29 cellular contexts compared by ENCODE assay signal in the genomic region with DNA sequence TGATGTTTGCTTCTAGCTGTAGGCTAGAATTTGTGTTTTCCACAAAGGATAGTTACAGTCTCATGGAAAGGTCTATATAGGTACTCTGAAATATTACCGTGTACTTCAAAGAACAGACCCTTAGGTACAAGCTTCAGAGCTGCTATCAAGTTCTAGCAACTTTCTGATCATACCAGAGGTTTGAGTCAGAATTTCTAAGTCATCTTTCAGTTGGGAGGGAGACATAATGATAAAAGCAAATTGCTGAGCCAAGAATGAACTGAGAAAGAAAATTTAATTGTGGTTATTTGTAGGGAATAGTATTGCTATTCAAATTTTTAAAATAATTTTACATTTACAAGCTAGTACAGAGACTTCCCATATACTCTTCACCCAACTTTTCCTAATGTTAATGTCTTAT. TPM values are rescaled to one million over a fixed set of nuclear protein-coding genes. Genes with fewer than 3 reads are reported as not detected.
A peak's percentile ranks its signal among the peaks of the same experiment; 100 is the strongest.
DNase-seq lines count a peak whose midpoint lies in the region; ATAC-seq and TF ChIP-seq lines count a peak whose summit lies in the region.
"Had no signal": no experiment of that assay in that cellular context is flagged by ENCODE, and none has a peak within 500 bp of the region (broad histone marks: within the 10 kb centered on the region; RNA-seq: fewer than 3 reads in every experiment).

No MANE protein-coding gene starts in this region.

- H2AFZ ChIP-seq in GM23248 (no peak overlapping the region), osteoblast (ENCODE audit: low read length) (no peak overlapping the region)
- H2AFZ ChIP-seq: GM23338 had no signal

- WGBS in GM23248 (ENCODE audit: low coverage in 1 of 2, low lambda C conversion rate in 2 of 2, missing lambda C conversion rate in 2 of 2), 2 experiments = 58 to 71% methylated on average over 1 of the region's 1 CpG

- H3K27me3 Mint-ChIP-seq in T-helper 17 cell = peaks cover 7% of the 10 kb centered on the region

- no peak overlapping the region for H3K27ac Mint-ChIP-seq in T-helper 17 cell
- H3K27ac Mint-ChIP-seq: activated CD8-positive, alpha-beta T cell treated with anti-CD3 and anti-CD28 coated beads for 36 hours; activated T-helper 17 cell treated with anti-CD3 and anti-CD28 coated beads, Interleukin-2, amount 50 U/mL, for 72 hours; GM23338; memory B cell; progenitor cell of endocrine pancreas had no signal

- H3K27me3 ChIP-seq in GM23248 (replicated peaks; ENCODE audit: insufficient read depth) (no peaks in the 10 kb centered on the region), osteoblast (ENCODE audit: insufficient read depth, low read length) (no peaks in the 10 kb centered on the region), H7 (ENCODE audit: control insufficient read depth, insufficient read depth, low read length) (no peaks in the 10 kb centered on the region)
- H3K27me3 ChIP-seq: uterus had no signal

- H3K36me3 ChIP-seq in GM23248 (ENCODE audit: low read depth) (no peaks in the 10 kb centered on the region), osteoblast (ENCODE audit: insufficient read depth, low read length) (no peaks in the 10 kb centered on the region), H7 (replicated peaks; ENCODE audit: control insufficient read depth, insufficient read depth, low read length) (no peaks in the 10 kb centered on the region)
- H3K36me3 ChIP-seq: uterus had no signal

- H3K4me2 ChIP-seq in GM23248 (ENCODE audit: unreplicated experiment) (peak overlapping the region; percentile 18), osteoblast (ENCODE audit: insufficient read depth, low read length) (peak overlapping the region; percentile 20)
- H3K4me2 ChIP-seq: GM23338 had no signal

- in situ Hi-C loops in GM23248 (cut with MboI) = no loop called here

- H4K20me1 ChIP-seq in GM23248 (ENCODE audit: insufficient read depth) (no peaks in the 10 kb centered on the region), osteoblast (ENCODE audit: insufficient read depth, low read length) (no peaks in the 10 kb centered on the region)

- H3K9me3 ChIP-seq in GM23248 (ENCODE audit: low read depth) (no peaks in the 10 kb centered on the region), osteoblast (ENCODE audit: low read depth, low read length) (no peaks in the 10 kb centered on the region), T-helper 17 cell (ENCODE audit: control insufficient read depth, low read length, poor library complexity, severe bottlenecking) (no peaks in the 10 kb centered on the region)
- H3K9me3 ChIP-seq: uterus had no signal

- no peaks in the 10 kb centered on the region for H3K36me3 Mint-ChIP-seq in T-helper 17 cell (ENCODE audit: low read depth)
- H3K36me3 Mint-ChIP-seq: memory B cell had no signal

- CTCF ChIA-PET in RWPE1 (lab: Yijun Ruan, JAX) = interaction anchor here (0.6 kb wide), 1 partner anchor 30 kb away, joined by 3 read pairs; no protein-coding TSS in a partner anchor

- no peak for TF ChIP-seq CTCF in RWPE1 (conservative IDR thresholded peaks at IDR 0.05; ENCODE audit: low read depth)
- TF ChIP-seq CTCF in choroid plexus epithelial cell (conservative IDR thresholded peaks at IDR 0.05; ENCODE audit: low read depth, low read length) = no peak
- TF ChIP-seq CTCF in osteoblast (IDR thresholded peaks at IDR 0.05; ENCODE audit: extremely low read depth, low read depth, low read length) = no peak

- POLR2A ChIA-PET in RWPE1 (lab: Yijun Ruan, JAX; ENCODE audit: low non-redundant PET) = no interaction called here

- H3K9me2 ChIP-seq in GM23248 (ENCODE audit: insufficient read depth) = no peaks in the 10 kb centered on the region

- H3K79me2 ChIP-seq in GM23248 (ENCODE audit: insufficient read depth) (no peaks in the 10 kb centered on the region), osteoblast (ENCODE audit: insufficient read depth, low read length) (no peaks in the 10 kb centered on the region)

- peak; percentile 60 for DNase-seq in GM23248
- DNase-seq in RWPE1 (ENCODE audit: low spot score) = peak; percentile 42
- peak; percentile 63 for DNase-seq in choroid plexus epithelial cell (ENCODE audit: low read depth)
- no peak for DNase-seq in osteoblast (ENCODE audit: insufficient read length, low spot score, missing footprints)
- DNase-seq in H7 = no peak
- no peak for DNase-seq in NK-92 (lab: John Stamatoyannopoulos, UW; ENCODE audit: unreplicated experiment)
- DNase-seq in T-helper 17 cell = no peak
- DNase-seq: activated CD8-positive, alpha-beta T cell treated with anti-CD3 and anti-CD28 coated beads for 36 hours; activated naive CD4-positive, alpha-beta T cell treated with anti-CD3 and anti-CD28 coated beads, Interleukin-2, amount 50 U/mL, for 16 hours; aorta; Caco-2; DMS79 treated with DMSO at 0.1 percent for 48 hours; left cardiac atrium; NCI-H1092 treated with DMSO at 0.1 percent for 48 hours; NCI-H187; NCI-H2171; NCI-H524 treated with DMSO at 0.1 percent for 48 hours; stimulated activated CD4-positive, alpha-beta T cell treated with anti-CD3 and anti-CD28 coated beads, Interleukin-15, amount 100 ng/mL, for 24 hours; stimulated activated naive CD4-positive, alpha-beta T cell; T-helper 2 cell; uterus had no signal

- H3K4me1 Mint-ChIP-seq in T-helper 17 cell = no peaks in the 10 kb centered on the region
- H3K4me1 Mint-ChIP-seq: GM23338, memory B cell had no signal

- H3K4me1 ChIP-seq in GM23248 (ENCODE audit: insufficient read depth) (peaks cover 82% of the 10 kb centered on the region), osteoblast (ENCODE audit: insufficient read depth, low read length) (peaks cover 55% of the 10 kb centered on the region)
- H3K4me1 ChIP-seq: uterus had no signal

- H3K4me3 Mint-ChIP-seq in T-helper 17 cell = no peak overlapping the region
- H3K4me3 Mint-ChIP-seq: activated CD8-positive, alpha-beta T cell treated with anti-CD3 and anti-CD28 coated beads for 36 hours; activated T-helper 17 cell treated with anti-CD3 and anti-CD28 coated beads, Interleukin-2, amount 50 U/mL, for 72 hours; GM23338; memory B cell had no signal

- ATAC-seq in HG02852 (IDR thresholded peaks at IDR 0.05; ENCODE audit: unreplicated experiment) (no peak), T-helper 17 cell (no peak)
- ATAC-seq: activated CD8-positive, alpha-beta T cell treated with anti-CD3 and anti-CD28 coated beads for 36 hours; activated T-helper 17 cell treated with anti-CD3 and anti-CD28 coated beads, Interleukin-2, amount 50 U/mL, for 72 hours; GM12878; GM23338; left cardiac atrium; sciatic nerve had no signal

- H3K27ac ChIP-seq in GM23248 (no peak overlapping the region), RWPE1 (no peak overlapping the region), osteoblast (ENCODE audit: low read depth, low read length) (peak overlapping the region; percentile 51)
- H3K27ac ChIP-seq: C4-2B, uterus had no signal

- no peak overlapping the region for H3K4me3 ChIP-seq in GM23248
- H3K4me3 ChIP-seq in choroid plexus epithelial cell (ENCODE audit: low read depth, low read length) = no peak overlapping the region
- no peak overlapping the region for H3K4me3 ChIP-seq in osteoblast (ENCODE audit: insufficient read depth, low read length)
- no peak overlapping the region for H3K4me3 ChIP-seq in H7 (ENCODE audit: insufficient read depth, low read depth, low read length)
- H3K4me3 ChIP-seq: GM12878, GM23338, uterus had no signal

- no peak overlapping the region for H3K9ac ChIP-seq in GM23248

- H3F3A ChIP-seq in GM23248 (ENCODE audit: insufficient read depth) = peaks cover 40% of the 10 kb centered on the region

RNA-seq across cellular contexts. Expression of a gene that starts 19.9 kb away (rescaled TPM):
- 7.7 and 10.9 TPM in 2 replicates for total RNA-seq in GM23248 (2014; rRNA removed; shearing (Covaris generic))
- 7.5 TPM in 2 replicates for polyA plus RNA-seq in GM23248 (2016; fragmentation: Nextera tagmentation; extraction: Ambion mirVana)
- 70.9 and 73.4 TPM in 2 replicates for total RNA-seq in osteoblast
- 0.83 and 4.0 TPM in 2 replicates for total RNA-seq in H7 (2014; rRNA removed; shearing (Covaris generic))
- 1 to 10 TPM; 2.7 to 3.3 TPM for total RNA-seq in T-helper 17 cell

Comparison
In these comparisons a context has a peak if more than half of its experiments do, and no peak if none do; other contexts are left out.
1. DNase-seq: peak in GM23248 (single experiment), RWPE1 (single experiment) and choroid plexus epithelial cell (single experiment); none in osteoblast (single experiment), H7 (single experiment), NK-92 (single experiment) and T-helper 17 cell (0 of 3).